1 cellular context compared by ENCODE assay signal in genomic region chr15:52493968-52494367, GRCh38.
TF ChIP-seq lines count a peak whose summit lies in the region.

No MANE protein-coding gene starts in this region.

TF ChIP-seq in HEK293, 187 proteins besides CTCF, POLR2A, EP300 and RAD21 (continued from another document):
- no peak for TF ChIP-seq ZSCAN23 (tag by site-specific recombination; IDR thresholded peaks at IDR 0.05)
- TF ChIP-seq ZNF366 (tag by site-specific recombination; conservative IDR thresholded peaks at IDR 0.05): 0 out of 2 replicates have a peak, but pooled peaks have one; percentile 14
- TF ChIP-seq ZNF324 (tag by site-specific recombination; IDR thresholded peaks at IDR 0.05): no peak
- no peak for TF ChIP-seq ZNF133 (tag by site-specific recombination; IDR thresholded peaks at IDR 0.05)
- no peak for TF ChIP-seq ZNF692 (tag by site-specific recombination; IDR thresholded peaks at IDR 0.05)
TF ChIP-seq in HEK293: peak in this region for 1.
